In the genomic region with DNA sequence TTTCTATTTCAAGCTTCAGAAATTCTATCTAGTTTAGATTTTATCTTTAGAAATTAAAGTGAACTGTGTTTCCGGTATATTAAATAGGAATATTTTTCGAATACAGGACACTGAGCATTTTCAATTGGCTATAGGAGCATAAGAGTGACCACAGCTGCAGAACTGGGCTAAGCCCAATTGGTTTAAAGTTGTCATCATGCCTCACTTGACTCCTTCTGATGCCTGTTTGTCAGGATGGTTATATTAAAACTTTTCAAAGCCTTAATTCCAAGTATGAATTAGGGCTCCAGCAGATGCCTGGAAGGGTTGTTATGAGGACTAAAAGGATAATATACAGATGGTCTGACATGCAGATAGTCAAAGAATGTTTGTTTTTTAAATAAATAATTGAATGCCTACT, we compare ENCODE assay signal across 15 cellular contexts.
DNase-seq lines count a peak whose midpoint lies in the region; ATAC-seq and TF ChIP-seq lines count a peak whose summit lies in the region.
"Had no signal": no experiment of that assay in that cellular context is flagged by ENCODE, and none has a peak within 500 bp of the region (broad histone marks: within the 10 kb centered on the region; RNA-seq: fewer than 3 reads in every experiment).

No MANE protein-coding gene starts in this region.

- ATAC-seq in IMR-90 (ENCODE audit: low read depth) (peak; percentile 53), GM18873 (IDR thresholded peaks at IDR 0.05; ENCODE audit: low FRiP score, unreplicated experiment) (no peak)
- ATAC-seq: HCT116, HepG2 had no signal

- peaks cover 26 to 53% of the 10 kb centered on the region in 2 experiments for H3K79me1 ChIP-seq in IMR-90 (ENCODE audit: low read depth in 1 of 2, low read length in 2 of 2)

- H3K4ac ChIP-seq in IMR-90 (ENCODE audit: low read depth, low read length): no peak overlapping the region

- H4K5ac ChIP-seq in IMR-90 (ENCODE audit: low read depth, low read length): no peak overlapping the region

- CTCF ChIA-PET in IMR-90 (lab: Yijun Ruan, JAX): interaction anchor here (2.7 kb wide), 1 partner anchor 41 kb away, joined by 9 read pairs; no protein-coding TSS in a partner anchor

- dilution Hi-C loops in IMR-90 (cut with HindIII; ENCODE audit: low sequenced_read_pairs, unreplicated experiment): no loop called here

- peaks cover 21% of the 10 kb centered on the region for H3K36me3 Mint-ChIP-seq in chondrocyte (ENCODE audit: low read depth)
- peaks cover 19% of the 10 kb centered on the region for H3K36me3 Mint-ChIP-seq in activated T-cell treated with anti-CD3 and anti-CD28 coated beads, Interleukin-2, amount 50 U/mL, for 24 hours (ENCODE audit: low read depth)

- H2AK9ac ChIP-seq in IMR-90 (replicated peaks; ENCODE audit: low read depth, low read length, poor library complexity): no peak overlapping the region

- H3K36me3 ChIP-seq in IMR-90 (ENCODE audit: control insufficient read depth, insufficient read depth, low read length): peaks cover 2% of the 10 kb centered on the region
- H3K36me3 ChIP-seq in breast epithelium: no peaks in the 10 kb centered on the region
- H3K36me3 ChIP-seq: BLaER1 treated with 17β-estradiol and CSF1 and Interleukin-3, amounts not matched to agents 10 nM and 100 nM had no signal

- no peak for TF ChIP-seq RAD21 in IMR-90 (IDR thresholded peaks at IDR 0.05; ENCODE audit: low read length)

- no peak overlapping the region for H3K23ac ChIP-seq in IMR-90 (ENCODE audit: low read depth, low read length)

- no peak overlapping the region for H2AK5ac ChIP-seq in IMR-90 (ENCODE audit: low read depth, low read length)

- POLR2A ChIA-PET in IMR-90 (lab: Charles Lee; ENCODE audit: unreplicated experiment): no interaction called here

- no peak overlapping the region for H3K4me3 Mint-ChIP-seq in chondrocyte (ENCODE audit: unreplicated experiment)
- H3K4me3 Mint-ChIP-seq in activated T-cell treated with anti-CD3 and anti-CD28 coated beads, Interleukin-2, amount 50 U/mL, for 24 hours: no peak overlapping the region
- H3K4me3 Mint-ChIP-seq: B cell; CD4-positive, CD25-positive, alpha-beta regulatory T cell had no signal

- intact Hi-C loops in IMR-90 (cut with micrococcal nuclease) (no loop called here), breast epithelium (cut with DNase I; ENCODE audit: low total_unique reads) (no loop called here)

- H3K18ac ChIP-seq in IMR-90 (ENCODE audit: low read depth, low read length): no peak overlapping the region

- no peaks in the 10 kb centered on the region for H3K27me3 Mint-ChIP-seq in chondrocyte (ENCODE audit: low read depth)
- H3K27me3 Mint-ChIP-seq in activated T-cell treated with anti-CD3 and anti-CD28 coated beads, Interleukin-2, amount 50 U/mL, for 24 hours: no peaks in the 10 kb centered on the region
- H3K27me3 Mint-ChIP-seq: B cell; CD4-positive, CD25-positive, alpha-beta regulatory T cell had no signal

- peaks cover 48% of the 10 kb centered on the region for H3K4me1 Mint-ChIP-seq in chondrocyte (ENCODE audit: low read depth)
- H3K4me1 Mint-ChIP-seq in activated T-cell treated with anti-CD3 and anti-CD28 coated beads, Interleukin-2, amount 50 U/mL, for 24 hours (ENCODE audit: low read depth): peaks cover 12% of the 10 kb centered on the region
- H3K4me1 Mint-ChIP-seq: B cell had no signal

- no peak overlapping the region for H2AFZ ChIP-seq in IMR-90 (replicated peaks; ENCODE audit: low read length, poor library complexity)

- peak overlapping the region; percentile 1 for H3K27ac Mint-ChIP-seq in chondrocyte (ENCODE audit: unreplicated experiment)
- no peak overlapping the region for H3K27ac Mint-ChIP-seq in activated T-cell treated with anti-CD3 and anti-CD28 coated beads, Interleukin-2, amount 50 U/mL, for 24 hours
- H3K27ac Mint-ChIP-seq: B cell had no signal

- WGBS in IMR-90 (ENCODE audit: extremely low coverage in 2 of 2, insufficient read length in 1 of 2), 2 experiments: no CpG with 5 or more reads among the region's 2 CpGs

- no peak overlapping the region for H3K14ac ChIP-seq in IMR-90 (replicated peaks; ENCODE audit: low read depth, low read length)

- H2BK20ac ChIP-seq in IMR-90 (ENCODE audit: low read depth, low read length): no peak overlapping the region

- H4K91ac ChIP-seq in IMR-90 (ENCODE audit: insufficient read depth, low read depth, low read length): no peak overlapping the region

- H4K8ac ChIP-seq in IMR-90 (ENCODE audit: low read depth in 2 of 2, low read length in 2 of 2): peak overlapping the region in 1 of 2 experiments; percentile 20; a peak in 1 of 4 replicates

- peaks cover 67% of the 10 kb centered on the region; the same call in 1 of the 2 replicates for H4K20me1 ChIP-seq in IMR-90 (ENCODE audit: insufficient read depth, low read length)
- H4K20me1 ChIP-seq: BLaER1 treated with 17β-estradiol and CSF1 and Interleukin-3, amounts not matched to agents 10 nM and 100 nM had no signal

- H3K56ac ChIP-seq in IMR-90 (ENCODE audit: extremely low read depth, insufficient read depth, low read length): no peak overlapping the region

- TF ChIP-seq CTCF in IMR-90 (conservative IDR thresholded peaks at IDR 0.05; ENCODE audit: low read depth, low read length) (no peak), chondrocyte (IDR thresholded peaks at IDR 0.05) (no peak), fibroblast of villous mesenchyme (IDR thresholded peaks at IDR 0.05; ENCODE audit: insufficient read depth, low read depth, low read length) (no peak), breast epithelium (IDR thresholded peaks at IDR 0.05) (no peak)

- in situ Hi-C loops in IMR-90 (cut with MboI; ENCODE audit: low sequenced_read_pairs): no loop called here

- H3K4me3 ChIP-seq in IMR-90 (ENCODE audit: insufficient read depth, low read depth, low read length) (no peak overlapping the region), fibroblast of villous mesenchyme (ENCODE audit: low read depth, low read length) (no peak overlapping the region), breast epithelium (no peak overlapping the region)
- H3K4me3 ChIP-seq: BLaER1 treated with 17β-estradiol and CSF1 and Interleukin-3, amounts not matched to agents 10 nM and 100 nM had no signal

- no TSS peak for BruUV-seq in IMR-90 (replicated peaks; lab: Mats Ljungman, UMichigan)

- no peak for DNase-seq in IMR-90
- DNase-seq in chondrocyte (ENCODE audit: low spot score): no peak
- DNase-seq in fibroblast of villous mesenchyme (ENCODE audit: low read depth): peak; percentile 37
- no peak for DNase-seq in activated T-cell treated with anti-CD3 and anti-CD28 coated beads, Interleukin-2, amount 50 U/mL, for 24 hours
- no peak for DNase-seq in NK-92 treated with Interleukin-12 subunit alpha and Interleukin-12 subunit beta, amount 100 ng/mL, for 24 hours (lab: John Stamatoyannopoulos, UW)
- no peak for DNase-seq in breast epithelium (ENCODE audit: low spot score in 2 of 2)
- DNase-seq: Caco-2; CD4-positive, CD25-positive, alpha-beta regulatory T cell; GOT3; H7 had no signal

- H3K9me1 ChIP-seq in IMR-90 (ENCODE audit: insufficient read depth, low read length): peaks cover 13% of the 10 kb centered on the region

- H3K4me1 ChIP-seq in IMR-90 (ENCODE audit: control insufficient read depth, insufficient read depth, low read length) (peaks cover 20% of the 10 kb centered on the region), breast epithelium (no peaks in the 10 kb centered on the region)
- H3K4me1 ChIP-seq: Caco-2 had no signal

- H2BK120ac ChIP-seq in IMR-90 (ENCODE audit: low read depth, low read length): no peak overlapping the region

- peak overlapping the region; percentile 91 for H2BK5ac ChIP-seq in IMR-90 (ENCODE audit: low read depth, low read length, poor library complexity, severe bottlenecking)

- TF ChIP-seq POLR2A in IMR-90 (IDR thresholded peaks at IDR 0.05; ENCODE audit: low read depth, low read length) (no peak), breast epithelium (IDR thresholded peaks at IDR 0.05) (no peak)

- no peak overlapping the region for H3K9ac ChIP-seq in IMR-90 (ENCODE audit: low read depth, low read length)
- H3K9ac ChIP-seq: BLaER1 treated with 17β-estradiol and CSF1 and Interleukin-3, amounts not matched to agents 10 nM and 100 nM had no signal

- H3K9me3 Mint-ChIP-seq in chondrocyte (ENCODE audit: low read depth): peaks cover 4% of the 10 kb centered on the region
- H3K9me3 Mint-ChIP-seq in activated T-cell treated with anti-CD3 and anti-CD28 coated beads, Interleukin-2, amount 50 U/mL, for 24 hours: no peaks in the 10 kb centered on the region

- no peak overlapping the region for H2BK15ac ChIP-seq in IMR-90 (ENCODE audit: low read depth, low read length)

- peak overlapping the region; percentile 48; the same call in 1 of the 2 replicates for H3K4me2 ChIP-seq in IMR-90 (ENCODE audit: low read depth, low read length)
- H3K4me2 ChIP-seq: BLaER1 treated with 17β-estradiol and CSF1 and Interleukin-3, amounts not matched to agents 10 nM and 100 nM had no signal

- H3K9me3 ChIP-seq in IMR-90 (ENCODE audit: control insufficient read depth, insufficient read depth, low read length) (no peaks in the 10 kb centered on the region), breast epithelium (no peaks in the 10 kb centered on the region)
- H3K9me3 ChIP-seq: Caco-2 had no signal

- H3K27ac ChIP-seq in IMR-90 (ENCODE audit: insufficient read depth, low read length) (no peak overlapping the region), breast epithelium (no peak overlapping the region)
- H3K27ac ChIP-seq: BLaER1 treated with 17β-estradiol and CSF1 and Interleukin-3, amounts not matched to agents 10 nM and 100 nM had no signal

- H3K27me3 ChIP-seq in IMR-90 (ENCODE audit: control insufficient read depth, insufficient read depth, low read length) (no peaks in the 10 kb centered on the region), breast epithelium (no peaks in the 10 kb centered on the region)
- H3K27me3 ChIP-seq: BLaER1 treated with 17β-estradiol and CSF1 and Interleukin-3, amounts not matched to agents 10 nM and 100 nM had no signal

TF ChIP-seq in IMR-90, 13 proteins besides CTCF, POLR2A, EP300 and RAD21 (continues in another document):
- no peak for TF ChIP-seq USF2 (IDR thresholded peaks at IDR 0.05; ENCODE audit: low read depth, low read length)
- TF ChIP-seq MAFK (IDR thresholded peaks at IDR 0.05; ENCODE audit: low read depth, low read length): no peak
- TF ChIP-seq MXI1 (IDR thresholded peaks at IDR 0.05; ENCODE audit: borderline replicate concordance, low read depth, low read length): no peak
- no peak for TF ChIP-seq NFE2L2 (IDR thresholded peaks at IDR 0.05; ENCODE audit: low read depth, low read length)
- no peak for TF ChIP-seq CEBPB (IDR thresholded peaks at IDR 0.05; ENCODE audit: low read depth, low read length)
